ENCODE assay signal across 30 cellular contexts in genomic region chr18:1593091-1593490, GRCh38.
"Had no signal": no experiment of that assay in that cellular context is flagged by ENCODE, and none has a peak within 500 bp of the region (broad histone marks: within the 10 kb centered on the region; RNA-seq: fewer than 3 reads in every experiment).

No MANE protein-coding gene starts in this region.

- H3K27me3 ChIP-seq: ovary, right lobe of liver, sigmoid colon, suprapubic skin, testis, tibial artery, transverse colon, upper lobe of right lung, vagina had no signal

- H3K4me3 ChIP-seq: neural progenitor cell, ovary, psoas muscle, right lobe of liver, sigmoid colon, suprapubic skin, testis, tibial artery, transverse colon, upper lobe of right lung, vagina had no signal

- ATAC-seq: natural killer cell; psoas muscle; right cardiac atrium; right lobe of liver; stimulated activated memory B cell treated with anti-CD40 and anti-IgM and Interleukin-4, amounts not matched to agents 10 μg/mL and 1 μg/mL and 100 μg/mL, for 72 hours; stimulated activated naive CD8-positive, alpha-beta T cell treated with anti-CD3 and anti-CD28 coated beads, Interleukin-15, amount 100 ng/mL, for 72 hours; stimulated activated naive CD8-positive, alpha-beta T cell treated with anti-CD3 and anti-CD28 coated beads, Interleukin-15, Interleukin-2, amounts not matched to agents 100 U/mL and 50 U/mL, for 24 hours; upper lobe of right lung had no signal

- H3K79me2 ChIP-seq: parathyroid adenoma had no signal

- H2AFZ ChIP-seq: neural progenitor cell, parathyroid adenoma had no signal

- H3K9ac ChIP-seq: neural progenitor cell, parathyroid adenoma had no signal

- H3K4me3 Mint-ChIP-seq: natural killer cell; nephron; neural progenitor cell; stimulated activated memory B cell treated with anti-CD40 and anti-IgM and Interleukin-4, amounts not matched to agents 10 μg/mL and 1 μg/mL and 100 μg/mL, for 72 hours; stimulated activated naive CD8-positive, alpha-beta T cell treated with anti-CD3 and anti-CD28 coated beads, Interleukin-15, amount 100 ng/mL, for 72 hours; type B pancreatic cell had no signal

- H3K4me1 Mint-ChIP-seq: natural killer cell; nephron; neural progenitor cell; stimulated activated memory B cell treated with anti-CD40 and anti-IgM and Interleukin-4, amounts not matched to agents 10 μg/mL and 1 μg/mL and 100 μg/mL, for 72 hours; stimulated activated naive CD8-positive, alpha-beta T cell treated with anti-CD3 and anti-CD28 coated beads, Interleukin-15, amount 100 ng/mL, for 72 hours had no signal

- H3K9me3 ChIP-seq: ovary, psoas muscle, right lobe of liver, sigmoid colon, suprapubic skin, testis, tibial artery, transverse colon, upper lobe of right lung, vagina had no signal

- H3K36me3 Mint-ChIP-seq: natural killer cell; neural progenitor cell; stimulated activated memory B cell treated with anti-CD40 and anti-IgM and Interleukin-4, amounts not matched to agents 10 μg/mL and 1 μg/mL and 100 μg/mL, for 72 hours; type B pancreatic cell had no signal

- FAIRE-seq: small intestine had no signal

- H3K9me3 Mint-ChIP-seq: nephron; neural progenitor cell; stimulated activated memory B cell treated with anti-CD40 and anti-IgM and Interleukin-4, amounts not matched to agents 10 μg/mL and 1 μg/mL and 100 μg/mL, for 72 hours; stimulated activated naive CD8-positive, alpha-beta T cell treated with anti-CD3 and anti-CD28 coated beads, Interleukin-15, amount 100 ng/mL, for 72 hours; type B pancreatic cell had no signal

- H3K27ac Mint-ChIP-seq: natural killer cell; nephron; neural progenitor cell; progenitor cell of endocrine pancreas; stimulated activated memory B cell treated with anti-CD40 and anti-IgM and Interleukin-4, amounts not matched to agents 10 μg/mL and 1 μg/mL and 100 μg/mL, for 72 hours; stimulated activated naive CD8-positive, alpha-beta T cell treated with anti-CD3 and anti-CD28 coated beads, Interleukin-15, amount 100 ng/mL, for 72 hours; type B pancreatic cell had no signal

- DNase-seq: natural killer cell; occipital lobe; ovary; posterior cingulate gyrus; psoas muscle; right cardiac atrium; right lobe of liver; sigmoid colon; small intestine; stimulated activated CD4-positive, alpha-beta T cell treated with anti-CD3 and anti-CD28 coated beads, Interleukin-15, amount 100 ng/mL, for 24 hours; stimulated activated CD4-positive, alpha-beta T cell treated with anti-CD3 and anti-CD28 coated beads, Interleukin-2, amount 100 ng/mL, for 24 hours; stimulated activated CD4-positive, alpha-beta T cell treated with anti-CD3 and anti-CD28 coated beads, Interleukin-2, amount 100 ng/mL, for 48 hours; stimulated activated CD4-positive, alpha-beta T cell treated with anti-CD3 and anti-CD28 coated beads, Interleukin-4, amount 100 ng/mL, for 4 hours; stimulated activated CD8-positive, alpha-beta memory T cell treated with anti-CD3 and anti-CD28 coated beads, Interleukin-4, amount 100 ng/mL, for 48 hours; stimulated activated naive CD4-positive, alpha-beta T cell; stimulated activated naive CD8-positive, alpha-beta T cell treated with anti-CD3 and anti-CD28 coated beads, Interleukin-15, amount 100 ng/mL, for 72 hours; stimulated activated naive CD8-positive, alpha-beta T cell treated with anti-CD3 and anti-CD28 coated beads, Interleukin-15, Interleukin-2, amounts not matched to agents 100 U/mL and 50 U/mL, for 24 hours; substantia nigra; testis; tibial artery; transverse colon; upper lobe of right lung had no signal

- H3K4me1 ChIP-seq: neural progenitor cell, parathyroid adenoma, psoas muscle, right lobe of liver, sigmoid colon, suprapubic skin, testis, tibial artery, transverse colon, upper lobe of right lung, vagina had no signal

- H3K27ac ChIP-seq: neural progenitor cell, ovary, parathyroid adenoma, psoas muscle, right lobe of liver, sigmoid colon, suprapubic skin, testis, tibial artery, transverse colon, upper lobe of right lung, vagina had no signal

- H3K4me2 ChIP-seq: neural progenitor cell had no signal

- H3K36me3 ChIP-seq: neural progenitor cell, ovary, right lobe of liver, sigmoid colon, suprapubic skin, tibial artery, transverse colon, upper lobe of right lung, vagina had no signal

- H3K27me3 Mint-ChIP-seq: stimulated activated memory B cell treated with anti-CD40 and anti-IgM and Interleukin-4, amounts not matched to agents 10 μg/mL and 1 μg/mL and 100 μg/mL, for 72 hours; stimulated activated naive CD8-positive, alpha-beta T cell treated with anti-CD3 and anti-CD28 coated beads, Interleukin-15, amount 100 ng/mL, for 72 hours; type B pancreatic cell had no signal
